ENCODE assay signal across 4 cellular contexts in genomic region chr1:2690180-2690579, GRCh38. TPM values are rescaled to one million over a fixed set of nuclear protein-coding genes. Genes with fewer than 3 reads are reported as not detected.
"Had no signal": no experiment of that assay in that cellular context is flagged by ENCODE, and none has a peak within 500 bp of the region (broad histone marks: within the 10 kb centered on the region; RNA-seq: fewer than 3 reads in every experiment).

No MANE protein-coding gene starts in this region.

RNA-seq across cellular contexts. Expression of gene MMEL1, which starts 57.4 kb away (rescaled TPM):
- total RNA-seq: activated B cell treated with CpG ODN at 0.5 μM for 24 hours, ascending aorta, bronchial epithelial cell, cardiac muscle cell had no signal
- polyA plus RNA-seq: cardiac muscle cell had no signal
